1 cellular context compared by ENCODE assay signal in the genomic region with DNA sequence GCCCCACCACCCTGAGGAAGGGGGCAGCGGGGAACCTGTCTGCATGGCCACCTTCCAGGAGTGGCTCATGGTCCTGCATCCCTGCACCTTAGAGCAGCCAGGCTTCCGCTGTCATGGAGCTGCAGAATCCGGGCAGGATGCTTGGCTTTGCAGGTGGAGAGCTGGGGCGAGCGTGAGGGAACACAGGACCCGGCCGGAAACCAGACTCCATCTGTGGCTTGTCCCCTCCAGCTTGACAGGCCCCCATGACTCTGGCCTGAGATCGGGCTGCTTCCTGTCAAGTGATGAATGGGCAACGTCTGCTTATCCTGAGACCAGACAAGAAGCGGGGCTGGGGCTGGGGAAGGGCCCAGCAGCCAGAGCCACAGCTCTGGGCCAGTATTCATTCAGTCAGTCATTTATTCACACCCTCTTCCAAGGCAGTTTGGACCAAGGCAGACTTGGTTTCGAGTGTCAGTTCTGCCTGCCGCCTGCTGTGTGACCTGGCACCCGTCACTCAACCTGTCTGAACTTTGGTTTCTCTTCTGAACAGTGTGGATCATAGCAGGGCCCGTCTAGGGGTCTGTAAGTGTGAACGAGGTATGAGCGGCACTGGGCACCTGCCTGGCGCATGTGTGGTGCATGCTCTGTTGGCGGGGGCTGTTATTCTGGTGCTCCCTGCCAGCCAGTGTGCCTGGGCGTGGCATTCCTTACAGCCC.
TF ChIP-seq lines count a peak whose summit lies in the region.

No MANE protein-coding gene starts in this region.

TF ChIP-seq in GM23338, 12 proteins besides CTCF, POLR2A, EP300 and RAD21 (continued from another document):
- TF ChIP-seq, protein P1, sequence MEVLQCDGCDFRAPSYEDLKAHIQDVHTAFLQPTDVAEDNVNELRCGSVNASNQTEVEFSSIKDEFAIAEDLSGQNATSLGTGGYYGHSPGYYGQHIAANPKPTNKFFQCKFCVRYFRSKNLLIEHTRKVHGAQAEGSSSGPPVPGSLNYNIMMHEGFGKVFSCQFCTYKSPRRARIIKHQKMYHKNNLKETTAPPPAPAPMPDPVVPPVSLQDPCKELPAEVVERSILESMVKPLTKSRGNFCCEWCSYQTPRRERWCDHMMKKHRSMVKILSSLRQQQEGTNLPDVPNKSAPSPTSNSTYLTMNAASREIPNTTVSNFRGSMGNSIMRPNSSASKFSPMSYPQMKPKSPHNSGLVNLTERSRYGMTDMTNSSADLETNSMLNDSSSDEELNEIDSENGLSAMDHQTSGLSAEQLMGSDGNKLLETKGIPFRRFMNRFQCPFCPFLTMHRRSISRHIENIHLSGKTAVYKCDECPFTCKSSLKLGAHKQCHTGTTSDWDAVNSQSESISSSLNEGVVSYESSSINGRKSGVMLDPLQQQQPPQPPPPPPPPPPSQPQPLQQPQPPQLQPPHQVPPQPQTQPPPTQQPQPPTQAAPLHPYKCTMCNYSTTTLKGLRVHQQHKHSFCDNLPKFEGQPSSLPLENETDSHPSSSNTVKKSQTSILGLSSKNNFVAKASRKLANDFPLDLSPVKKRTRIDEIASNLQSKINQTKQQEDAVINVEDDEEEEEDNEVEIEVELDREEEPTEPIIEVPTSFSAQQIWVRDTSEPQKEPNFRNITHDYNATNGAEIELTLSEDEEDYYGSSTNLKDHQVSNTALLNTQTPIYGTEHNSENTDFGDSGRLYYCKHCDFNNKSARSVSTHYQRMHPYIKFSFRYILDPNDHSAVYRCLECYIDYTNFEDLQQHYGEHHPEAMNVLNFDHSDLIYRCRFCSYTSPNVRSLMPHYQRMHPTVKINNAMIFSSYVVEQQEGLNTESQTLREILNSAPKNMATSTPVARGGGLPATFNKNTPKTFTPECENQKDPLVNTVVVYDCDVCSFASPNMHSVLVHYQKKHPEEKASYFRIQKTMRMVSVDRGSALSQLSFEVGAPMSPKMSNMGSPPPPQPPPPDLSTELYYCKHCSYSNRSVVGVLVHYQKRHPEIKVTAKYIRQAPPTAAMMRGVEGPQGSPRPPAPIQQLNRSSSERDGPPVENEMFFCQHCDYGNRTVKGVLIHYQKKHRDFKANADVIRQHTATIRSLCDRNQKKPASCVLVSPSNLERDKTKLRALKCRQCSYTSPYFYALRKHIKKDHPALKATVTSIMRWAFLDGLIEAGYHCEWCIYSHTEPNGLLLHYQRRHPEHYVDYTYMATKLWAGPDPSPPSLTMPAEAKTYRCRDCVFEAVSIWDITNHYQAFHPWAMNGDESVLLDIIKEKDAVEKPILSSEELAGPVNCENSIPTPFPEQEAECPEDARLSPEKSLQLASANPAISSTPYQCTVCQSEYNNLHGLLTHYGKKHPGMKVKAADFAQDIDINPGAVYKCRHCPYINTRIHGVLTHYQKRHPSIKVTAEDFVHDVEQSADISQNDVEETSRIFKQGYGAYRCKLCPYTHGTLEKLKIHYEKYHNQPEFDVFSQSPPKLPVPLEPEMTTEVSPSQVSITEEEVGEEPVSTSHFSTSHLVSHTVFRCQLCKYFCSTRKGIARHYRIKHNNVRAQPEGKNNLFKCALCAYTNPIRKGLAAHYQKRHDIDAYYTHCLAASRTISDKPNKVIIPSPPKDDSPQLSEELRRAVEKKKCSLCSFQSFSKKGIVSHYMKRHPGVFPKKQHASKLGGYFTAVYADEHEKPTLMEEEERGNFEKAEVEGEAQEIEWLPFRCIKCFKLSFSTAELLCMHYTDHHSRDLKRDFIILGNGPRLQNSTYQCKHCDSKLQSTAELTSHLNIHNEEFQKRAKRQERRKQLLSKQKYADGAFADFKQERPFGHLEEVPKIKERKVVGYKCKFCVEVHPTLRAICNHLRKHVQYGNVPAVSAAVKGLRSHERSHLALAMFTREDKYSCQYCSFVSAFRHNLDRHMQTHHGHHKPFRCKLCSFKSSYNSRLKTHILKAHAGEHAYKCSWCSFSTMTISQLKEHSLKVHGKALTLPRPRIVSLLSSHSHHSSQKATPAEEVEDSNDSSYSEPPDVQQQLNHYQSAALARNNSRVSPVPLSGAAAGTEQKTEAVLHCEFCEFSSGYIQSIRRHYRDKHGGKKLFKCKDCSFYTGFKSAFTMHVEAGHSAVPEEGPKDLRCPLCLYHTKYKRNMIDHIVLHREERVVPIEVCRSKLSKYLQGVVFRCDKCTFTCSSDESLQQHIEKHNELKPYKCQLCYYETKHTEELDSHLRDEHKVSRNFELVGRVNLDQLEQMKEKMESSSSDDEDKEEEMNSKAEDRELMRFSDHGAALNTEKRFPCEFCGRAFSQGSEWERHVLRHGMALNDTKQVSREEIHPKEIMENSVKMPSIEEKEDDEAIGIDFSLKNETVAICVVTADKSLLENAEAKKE (CRISPR knock-in tag; IDR thresholded peaks at IDR 0.05) = no peak
- TF ChIP-seq ZNF331 (CRISPR knock-in tag; IDR thresholded peaks at IDR 0.05; ENCODE audit: low read depth) (no peak), NANOG (IDR thresholded peaks at IDR 0.05; ENCODE audit: borderline replicate concordance) (no peak), ZNF114 (CRISPR knock-in tag; IDR thresholded peaks at IDR 0.05) (no peak)
